In genomic region chr7:128458956-128459355, GRCh38 we compare ENCODE assay signal across 10 cellular contexts. TPM values are rescaled to one million over a fixed set of nuclear protein-coding genes. Genes with fewer than 3 reads are reported as not detected.
A peak's percentile ranks its signal among the peaks of the same experiment; 100 is the strongest.
DNase-seq lines count a peak whose midpoint lies in the region; ATAC-seq and TF ChIP-seq lines count a peak whose summit lies in the region.
"Had no signal": no experiment of that assay in that cellular context is flagged by ENCODE, and none has a peak within 500 bp of the region (broad histone marks: within the 10 kb centered on the region; RNA-seq: fewer than 3 reads in every experiment).

No MANE protein-coding gene starts in this region.

- H3K9me3 Mint-ChIP-seq in activated naive CD8-positive, alpha-beta T cell treated with anti-CD3 and anti-CD28 coated beads, Interleukin-2, amount 50 U/mL, for 24 hours = no peaks in the 10 kb centered on the region
- H3K9me3 Mint-ChIP-seq in glutamatergic neuron (ENCODE audit: unreplicated experiment) = peaks cover 6% of the 10 kb centered on the region

- H3K4me2 ChIP-seq in DOHH2 (ENCODE audit: low read length) = peak overlapping the region; percentile 94

- H3K4me3 ChIP-seq in DOHH2 (ENCODE audit: low read length) = peak overlapping the region; percentile 84
- H3K4me3 ChIP-seq: uterus had no signal

- peak; percentile 10 for ATAC-seq in GM19468 (IDR thresholded peaks at IDR 0.05; ENCODE audit: extremely low read depth, unreplicated experiment)
- peak; percentile 22 for ATAC-seq in HG03354 (IDR thresholded peaks at IDR 0.05; ENCODE audit: poor library complexity, severe bottlenecking, unreplicated experiment)
- ATAC-seq in activated naive CD8-positive, alpha-beta T cell treated with anti-CD3 and anti-CD28 coated beads, Interleukin-2, amount 50 U/mL, for 24 hours = peak; percentile 81
- ATAC-seq in HG03045 (IDR thresholded peaks at IDR 0.05; ENCODE audit: unreplicated experiment) = no peak

- H3K27me3 Mint-ChIP-seq in activated naive CD8-positive, alpha-beta T cell treated with anti-CD3 and anti-CD28 coated beads, Interleukin-2, amount 50 U/mL, for 24 hours = no peaks in the 10 kb centered on the region
- peaks cover 2% of the 10 kb centered on the region for H3K27me3 Mint-ChIP-seq in glutamatergic neuron (ENCODE audit: unreplicated experiment)

- peaks cover 13% of the 10 kb centered on the region; the same call in 1 of the 2 replicates for H4K20me1 ChIP-seq in DOHH2 (ENCODE audit: control insufficient read depth, insufficient read depth, low read depth, low read length)

- H3K4me1 ChIP-seq in DOHH2 (ENCODE audit: control insufficient read depth, low read length) = peaks cover 46% of the 10 kb centered on the region

- no peaks in the 10 kb centered on the region for H3K9me3 ChIP-seq in DOHH2 (ENCODE audit: control insufficient read depth, insufficient read depth, low read length)
- H3K9me3 ChIP-seq: uterus had no signal

- H3K4me3 Mint-ChIP-seq in activated naive CD8-positive, alpha-beta T cell treated with anti-CD3 and anti-CD28 coated beads, Interleukin-2, amount 50 U/mL, for 24 hours = peak overlapping the region; percentile 96
- no peak overlapping the region for H3K4me3 Mint-ChIP-seq in glutamatergic neuron (ENCODE audit: unreplicated experiment)

- peaks cover 2% of the 10 kb centered on the region; the same call in 1 of the 2 replicates for H3K27me3 ChIP-seq in DOHH2 (ENCODE audit: control insufficient read depth, low read length)
- H3K27me3 ChIP-seq: uterus had no signal

- H3F3A ChIP-seq in DOHH2 (ENCODE audit: control insufficient read depth, insufficient read depth) = peaks cover 19% of the 10 kb centered on the region

- peaks cover 42% of the 10 kb centered on the region for H3K36me3 Mint-ChIP-seq in activated naive CD8-positive, alpha-beta T cell treated with anti-CD3 and anti-CD28 coated beads, Interleukin-2, amount 50 U/mL, for 24 hours (ENCODE audit: low read depth)
- H3K36me3 Mint-ChIP-seq in glutamatergic neuron (ENCODE audit: unreplicated experiment) = peaks cover 2% of the 10 kb centered on the region

- H3K36me3 ChIP-seq in DOHH2 (ENCODE audit: control insufficient read depth, low read length) = peaks cover 34% of the 10 kb centered on the region
- H3K36me3 ChIP-seq: uterus had no signal

- peaks cover 48% of the 10 kb centered on the region for H3K4me1 Mint-ChIP-seq in activated naive CD8-positive, alpha-beta T cell treated with anti-CD3 and anti-CD28 coated beads, Interleukin-2, amount 50 U/mL, for 24 hours
- peaks cover 21% of the 10 kb centered on the region for H3K4me1 Mint-ChIP-seq in glutamatergic neuron (ENCODE audit: low read depth, unreplicated experiment)

- DNase-seq in activated naive CD8-positive, alpha-beta T cell treated with anti-CD3 and anti-CD28 coated beads, Interleukin-2, amount 50 U/mL, for 24 hours = no peak
- DNase-seq in glutamatergic neuron (no peak), SHP77 treated with DMSO at 0.1 percent for 48 hours (lab: John Stamatoyannopoulos, UW) (no peak), DMS153 (lab: John Stamatoyannopoulos, UW) (no peak)
- DNase-seq: GF-D8 had no signal

- H3K9me2 ChIP-seq in DOHH2 (replicated peaks; ENCODE audit: control insufficient read depth, low read length) = no peaks in the 10 kb centered on the region

- H3K79me2 ChIP-seq in DOHH2 (ENCODE audit: control insufficient read depth, low read length) = peaks cover 70% of the 10 kb centered on the region

- TF ChIP-seq CTCF in DOHH2 (IDR thresholded peaks at IDR 0.05; ENCODE audit: low read depth, low read length, poor library complexity, severe bottlenecking) (no peak), glutamatergic neuron (IDR thresholded peaks at IDR 0.05; ENCODE audit: partially characterized antibody, unreplicated experiment) (no peak)

- H3K27ac Mint-ChIP-seq in activated naive CD8-positive, alpha-beta T cell treated with anti-CD3 and anti-CD28 coated beads, Interleukin-2, amount 50 U/mL, for 24 hours = peak overlapping the region; percentile 96
- H3K27ac Mint-ChIP-seq in glutamatergic neuron (ENCODE audit: unreplicated experiment) = no peak overlapping the region

- peak overlapping the region; percentile 22 for H3K27ac ChIP-seq in DOHH2 (ENCODE audit: low read depth, low read length)
- H3K27ac ChIP-seq: uterus had no signal

RNA-seq across cellular contexts. Expression of gene HILPDA, which starts 3.3 kb away (rescaled TPM):
- total RNA-seq in glutamatergic neuron (ENCODE audit: unreplicated experiment) = 24.9 TPM

RNA-seq across cellular contexts. Expression of gene METTL2B, which starts 17.6 kb away (rescaled TPM):
- total RNA-seq in glutamatergic neuron (ENCODE audit: unreplicated experiment) = 40.9 TPM

RNA-seq across cellular contexts. Expression of gene IMPDH1, which starts 49.2 kb away (rescaled TPM):
- 81.7 TPM for total RNA-seq in glutamatergic neuron (ENCODE audit: unreplicated experiment)
